Comparison of ENCODE assay signal across 25 cellular contexts in genomic region chr11:111479666-111480065, GRCh38. TPM values are rescaled to one million over a fixed set of nuclear protein-coding genes. Genes with fewer than 3 reads are reported as not detected.
"Had no signal": no experiment of that assay in that cellular context is flagged by ENCODE, and none has a peak within 500 bp of the region (broad histone marks: within the 10 kb centered on the region; RNA-seq: fewer than 3 reads in every experiment).

No MANE protein-coding gene starts in this region.

- H3K36me3 ChIP-seq: brain microvascular endothelial cell, gastrocnemius medialis, heart right ventricle, pancreas, tibial artery, uterus had no signal

- H3K4me3 ChIP-seq: gastrocnemius medialis, heart right ventricle, lung, pancreas, tibial artery, uterus had no signal

- DNase-seq: activated CD4-positive, alpha-beta T cell treated with anti-CD3 and anti-CD28 coated beads, Interleukin-2, amount 50 U/mL, for 4 hours; activated CD4-positive, CD25-positive, alpha-beta regulatory T cell treated with anti-CD3 and anti-CD28 coated beads, Interleukin-2, amount 50 U/mL, for 72 hours; activated naive CD4-positive, alpha-beta T cell; activated T-cell treated with anti-CD3 and anti-CD28 coated beads for 4 hours; anterior cingulate cortex; cortex of kidney; effector memory CD4-positive, alpha-beta T cell; gastrocnemius medialis; heart right ventricle; left colon; midbrain; pancreas; retina; stimulated activated CD4-positive, alpha-beta T cell treated with anti-CD3 and anti-CD28 coated beads, Interleukin-2, amount 100 ng/mL, for 48 hours; stimulated activated naive CD4-positive, alpha-beta T cell; T-helper 9 cell; tibial artery; uterus had no signal

- H3K9me3 ChIP-seq: pancreas had no signal

- H3K4me3 Mint-ChIP-seq: central memory CD8-positive, alpha-beta T cell had no signal

- H3K27ac ChIP-seq: brain microvascular endothelial cell, epithelial cell of prostate, gastrocnemius medialis, heart right ventricle, pancreas, tibial artery, uterus had no signal

- H3K4me1 ChIP-seq: gastrocnemius medialis, heart right ventricle, pancreas, tibial artery, uterus had no signal

- H3K27me3 ChIP-seq: brain microvascular endothelial cell, gastrocnemius medialis, pancreas, uterus had no signal

- H3K4me1 Mint-ChIP-seq: central memory CD8-positive, alpha-beta T cell had no signal

RNA-seq across cellular contexts. Expression of gene BTG4, which starts 32.5 kb away (rescaled TPM):
- total RNA-seq: gastrocnemius medialis, heart right ventricle, left colon, myocyte, pancreas, subcutaneous adipose tissue, uterus had no signal
- polyA plus RNA-seq: heart right ventricle, pancreas had no signal

RNA-seq across cellular contexts. Expression of gene HOATZ, which starts 34.9 kb away (rescaled TPM):
- total RNA-seq: fibroblast of lung, gastrocnemius medialis, heart right ventricle, left colon, myocyte, pancreas, subcutaneous adipose tissue had no signal
- polyA plus RNA-seq: fibroblast of lung, heart right ventricle, pancreas had no signal
